12 cellular contexts compared by ENCODE assay signal in genomic region chr7:7706101-7706511, GRCh38. TPM values are rescaled to one million over a fixed set of nuclear protein-coding genes. Genes with fewer than 3 reads are reported as not detected.
DNase-seq lines count a peak whose midpoint lies in the region; ATAC-seq, FAIRE-seq and TF ChIP-seq lines count a peak whose summit lies in the region.
"Had no signal": no experiment of that assay in that cellular context is flagged by ENCODE, and none has a peak within 500 bp of the region (broad histone marks: within the 10 kb centered on the region; RNA-seq: fewer than 3 reads in every experiment).

No MANE protein-coding gene starts in this region.

- no peak overlapping the region for H3K27ac ChIP-seq in heart right ventricle
- H3K27ac ChIP-seq: C4-2B, prostate gland had no signal

- WGBS in heart right ventricle, 2 donors = 83 to 91% methylated on average over 1 of the region's 1 CpG

- peak; percentile 76 for FAIRE-seq in GM18507 (lab: Jason Lieb, UNC)
- no peak for FAIRE-seq in HTR-8/SVneo (lab: Jason Lieb, UNC)

- no peaks in the 10 kb centered on the region for H3K36me3 ChIP-seq in heart right ventricle
- H3K36me3 ChIP-seq: prostate gland had no signal

- H3K4me1 ChIP-seq in heart right ventricle = peaks cover 0 to 74% (median 49%) of the 10 kb centered on the region in 9 donors
- H3K4me1 ChIP-seq: prostate gland had no signal

- intact Hi-C loops in heart right ventricle (cut with DNase I) = no loop called here

- no peak for DNase-seq in GM18507 (ENCODE audit: extremely low spot score, insufficient read length, low read depth)
- DNase-seq in NCI-H82 treated with DMSO at 0.1 percent for 48 hours (lab: John Stamatoyannopoulos, UW; ENCODE audit: unreplicated experiment) = peak; percentile 34
- DNase-seq in heart right ventricle = no peak
- DNase-seq in NCI-H345 (lab: John Stamatoyannopoulos, UW) = no peak
- no peak for DNase-seq in HTR-8/SVneo (ENCODE audit: insufficient read length, low spot score)
- DNase-seq in cerebellar nuclear complex (lab: John Stamatoyannopoulos, UW) = no peak
- DNase-seq: activated naive CD8-positive, alpha-beta T cell treated with anti-CD3 and anti-CD28 coated beads, Interleukin-2, amount 10 ng/mL, durations not matched to agents 7 days and 5 days; RPMI8226 had no signal

- no peak overlapping the region for H3K4me3 ChIP-seq in heart right ventricle
- H3K4me3 ChIP-seq: prostate gland had no signal

- peak; percentile 77 for ATAC-seq in GM19452 (IDR thresholded peaks at IDR 0.05; ENCODE audit: unreplicated experiment)
- ATAC-seq in HG02884 (IDR thresholded peaks at IDR 0.05; ENCODE audit: unreplicated experiment) = peak; percentile 71
- ATAC-seq in heart right ventricle = no peak

- H3K9me3 ChIP-seq in heart right ventricle = no peaks in the 10 kb centered on the region
- H3K9me3 ChIP-seq: prostate gland had no signal

- no peaks in the 10 kb centered on the region for H3K27me3 ChIP-seq in heart right ventricle

- TF ChIP-seq CTCF in heart right ventricle (IDR thresholded peaks at IDR 0.05) = no peak

RNA-seq across cellular contexts. Expression of gene RPA3, which starts 12.3 kb away (rescaled TPM):
- total RNA-seq in heart right ventricle = 10 to 100 TPM; 17.4 to 25.9 (median 22.9) TPM
- 10 to 100 TPM; 15.9 to 20.6 TPM for polyA plus RNA-seq in heart right ventricle

Comparison
In these comparisons a context has a peak if more than half of its experiments do, and no peak if none do; other contexts are left out.
1. ATAC-seq: peak in GM19452 (single experiment) and HG02884 (single experiment); none in heart right ventricle (0 of 8).